Comparison of ENCODE assay signal across 14 cellular contexts in the genomic region with DNA sequence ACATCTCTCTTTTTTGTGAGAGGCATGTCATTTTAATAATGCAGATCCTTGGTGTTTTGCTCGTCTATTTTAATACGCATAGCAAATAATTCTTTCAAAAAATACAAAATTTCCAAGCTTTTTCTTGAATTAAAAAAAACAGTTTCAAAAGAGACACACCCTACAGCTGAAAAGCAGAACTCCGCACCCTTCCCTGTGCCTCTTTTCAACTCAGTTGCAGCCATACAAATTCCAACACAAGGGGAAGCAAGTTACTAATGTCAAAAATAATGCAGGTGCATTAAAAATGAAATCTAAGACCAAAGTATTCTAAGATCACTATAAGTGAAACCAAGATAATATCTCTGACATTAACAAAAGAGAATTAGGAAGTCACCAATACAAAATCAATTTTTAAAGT.
DNase-seq lines count a peak whose midpoint lies in the region; ATAC-seq and TF ChIP-seq lines count a peak whose summit lies in the region.
"Had no signal": no experiment of that assay in that cellular context is flagged by ENCODE, and none has a peak within 500 bp of the region (broad histone marks: within the 10 kb centered on the region; RNA-seq: fewer than 3 reads in every experiment).

No MANE protein-coding gene starts in this region.

- intact Hi-C loops in A673 (cut with micrococcal nuclease; ENCODE audit: unreplicated experiment) = no loop called here
- intact Hi-C loops in naive thymus-derived CD4-positive, alpha-beta T cell (cut with micrococcal nuclease) = loop anchor here in 1 of 2 donors (5.0 to 10.0 kb wide), 2 partner anchors 323 to 761 kb away; a partner anchor contains a TSS

- no peak for ATAC-seq in naive thymus-derived CD4-positive, alpha-beta T cell
- ATAC-seq in HG03571 (IDR thresholded peaks at IDR 0.05; ENCODE audit: unreplicated experiment) = no peak

- BruUV-seq in A673 (replicated peaks; lab: Mats Ljungman, UMichigan) = no TSS peak

- H3K9me3 Mint-ChIP-seq in CD8-positive, alpha-beta memory T cell = peaks cover 0 to 5% (median 0%) of the 10 kb centered on the region in 5 donors
- peaks cover 0 to 4% (median 0%) of the 10 kb centered on the region in 11 donors for H3K9me3 Mint-ChIP-seq in naive thymus-derived CD4-positive, alpha-beta T cell

- H3K9me3 ChIP-seq in A673 (ENCODE audit: low read depth, low read length, poor library complexity, severe bottlenecking) = no peaks in the 10 kb centered on the region
- no peaks in the 10 kb centered on the region for H3K9me3 ChIP-seq in CD8-positive, alpha-beta memory T cell (ENCODE audit: low read length)
- no peaks in the 10 kb centered on the region for H3K9me3 ChIP-seq in effector memory CD4-positive, alpha-beta T cell (ENCODE audit: control insufficient read depth, low read length)
- no peaks in the 10 kb centered on the region for H3K9me3 ChIP-seq in naive thymus-derived CD4-positive, alpha-beta T cell (ENCODE audit: control insufficient read depth in 2 of 3, low read length in 3 of 3)
- H3K9me3 ChIP-seq: body of pancreas had no signal

- H3K4me3 ChIP-seq in A673 (ENCODE audit: low read depth, low read length, poor library complexity, severe bottlenecking) (no peak overlapping the region), foreskin fibroblast (ENCODE audit: low read depth in 1 of 2, low read length in 2 of 2) (no peak overlapping the region)
- no peak overlapping the region for H3K4me3 ChIP-seq in CD8-positive, alpha-beta memory T cell (ENCODE audit: low read length)
- H3K4me3 ChIP-seq in effector memory CD4-positive, alpha-beta T cell (ENCODE audit: insufficient read depth, low read depth, low read length, poor library complexity, severe bottlenecking) = peak overlapping the region; percentile 35
- H3K4me3 ChIP-seq in naive thymus-derived CD4-positive, alpha-beta T cell (ENCODE audit: low read length) = peak overlapping the region; percentile 37
- H3K4me3 ChIP-seq: body of pancreas, GM23248, lung had no signal

- peaks cover 30 to 48% (median 41%) of the 10 kb centered on the region in 3 donors for H3K4me1 Mint-ChIP-seq in CD8-positive, alpha-beta memory T cell
- H3K4me1 Mint-ChIP-seq in naive thymus-derived CD4-positive, alpha-beta T cell = peaks cover 6 to 62% (median 44%) of the 10 kb centered on the region in 7 donors

- no peaks in the 10 kb centered on the region for H3K27me3 Mint-ChIP-seq in CD8-positive, alpha-beta memory T cell
- H3K27me3 Mint-ChIP-seq in naive thymus-derived CD4-positive, alpha-beta T cell = no peaks in the 10 kb centered on the region

- TF ChIP-seq CTCF in A673 (conservative IDR thresholded peaks at IDR 0.05; ENCODE audit: low read depth, low read length) = no peak
- TF ChIP-seq CTCF in foreskin fibroblast (IDR thresholded peaks at IDR 0.05; ENCODE audit: low read depth, low read length) = no peak

- H3K4me3 Mint-ChIP-seq in CD8-positive, alpha-beta memory T cell = peak overlapping the region in 6 of 7 donors; percentile 66 to 85 (median 74)
- H3K4me3 Mint-ChIP-seq in naive thymus-derived CD4-positive, alpha-beta T cell = peak overlapping the region in 9 of 10 donors; percentile 67 to 88 (median 82)

- H3K36me3 ChIP-seq in A673 (ENCODE audit: insufficient read depth, low read length, poor library complexity, severe bottlenecking) = no peaks in the 10 kb centered on the region
- no peaks in the 10 kb centered on the region for H3K36me3 ChIP-seq in CD8-positive, alpha-beta memory T cell (ENCODE audit: insufficient read depth, low read length)
- no peaks in the 10 kb centered on the region for H3K36me3 ChIP-seq in effector memory CD4-positive, alpha-beta T cell (ENCODE audit: control insufficient read depth, insufficient read depth, low read length)
- H3K36me3 ChIP-seq in naive thymus-derived CD4-positive, alpha-beta T cell (ENCODE audit: control insufficient read depth in 2 of 3, insufficient read depth in 3 of 3, low read length in 3 of 3) = no peaks in the 10 kb centered on the region

- no peaks in the 10 kb centered on the region for H3K27me3 ChIP-seq in A673 (replicated peaks; ENCODE audit: insufficient read depth, low read depth, low read length, poor library complexity)
- H3K27me3 ChIP-seq in CD8-positive, alpha-beta memory T cell (ENCODE audit: insufficient read depth, low read length, poor library complexity, severe bottlenecking) = no peaks in the 10 kb centered on the region
- no peaks in the 10 kb centered on the region for H3K27me3 ChIP-seq in effector memory CD4-positive, alpha-beta T cell (replicated peaks; ENCODE audit: control insufficient read depth, insufficient read depth, low read length, poor library complexity, severe bottlenecking)
- no peaks in the 10 kb centered on the region for H3K27me3 ChIP-seq in naive thymus-derived CD4-positive, alpha-beta T cell (ENCODE audit: control insufficient read depth in 2 of 2, insufficient read depth in 2 of 2, low read length in 2 of 2)
- H3K27me3 ChIP-seq: body of pancreas had no signal

- CTCF ChIA-PET in A673 (lab: Charles Lee) = no interaction called here
- CTCF ChIA-PET in CD8-positive, alpha-beta memory T cell (lab: Charles Lee) = interaction anchor here (1.0 to 1.3 kb wide), 2 partner anchors 66 to 320 kb away, joined by 4 to 10 read pairs; a partner anchor contains a TSS
- CTCF ChIA-PET in naive thymus-derived CD4-positive, alpha-beta T cell (lab: Charles Lee) = interaction anchor here (0.7 to 1.0 kb wide), 2 partner anchors 67 to 80 kb away, joined by 4 read pairs; no protein-coding TSS in a partner anchor

- H3K4me1 ChIP-seq in A673 (ENCODE audit: insufficient read depth, low read length, poor library complexity, severe bottlenecking) = peaks cover 7% of the 10 kb centered on the region
- peaks cover 24% of the 10 kb centered on the region for H3K4me1 ChIP-seq in CD8-positive, alpha-beta memory T cell (ENCODE audit: insufficient read depth, low read length)
- H3K4me1 ChIP-seq in effector memory CD4-positive, alpha-beta T cell (ENCODE audit: control insufficient read depth, insufficient read depth, low read length, poor library complexity, severe bottlenecking) = no peaks in the 10 kb centered on the region
- peaks cover 0 to 8% of the 10 kb centered on the region in 2 donors for H3K4me1 ChIP-seq in naive thymus-derived CD4-positive, alpha-beta T cell (ENCODE audit: control insufficient read depth in 2 of 2, insufficient read depth in 2 of 2, low read length in 2 of 2)

- peak overlapping the region; percentile 36 for H3K27ac ChIP-seq in A673 (ENCODE audit: low read depth, low read length, poor library complexity, severe bottlenecking)
- no peak overlapping the region for H3K27ac ChIP-seq in CD8-positive, alpha-beta memory T cell (ENCODE audit: low read depth, low read length)
- H3K27ac ChIP-seq in effector memory CD4-positive, alpha-beta T cell (ENCODE audit: insufficient read depth, low read length, poor library complexity, severe bottlenecking) = peak overlapping the region; percentile 44
- H3K27ac ChIP-seq in naive thymus-derived CD4-positive, alpha-beta T cell (ENCODE audit: low read depth, low read length) = peak overlapping the region; percentile 59
- H3K27ac ChIP-seq: C4-2B, GM23248 had no signal

- DNase-seq in A673 (ENCODE audit: low spot score) (no peak), NCI-H526 treated with DMSO at 0.1 percent for 48 hours (lab: John Stamatoyannopoulos, UW) (no peak), foreskin fibroblast (no peak), SKM-1 (lab: John Stamatoyannopoulos, UW; ENCODE audit: unreplicated experiment) (no peak)
- no peak for DNase-seq in CD8-positive, alpha-beta memory T cell
- DNase-seq in effector memory CD4-positive, alpha-beta T cell = no peak
- DNase-seq in naive thymus-derived CD4-positive, alpha-beta T cell = peak in 1 of 9 donors; percentile 6
- DNase-seq: GM23248; NCI-H187; stimulated activated CD4-positive, alpha-beta T cell treated with anti-CD3 and anti-CD28 coated beads, Interleukin-1b, Interleukin-23, amount 100 ng/mL, for 48 hours had no signal

- POLR2A ChIA-PET in A673 (lab: Charles Lee; ENCODE audit: low non-redundant PET) = no interaction called here
- POLR2A ChIA-PET in CD8-positive, alpha-beta memory T cell (lab: Charles Lee) = interaction anchor here (0.6 to 2.8 kb wide), 3 partner anchors 17 to 68 kb away, joined by 3 to 48 read pairs (median 3); a partner anchor contains a TSS
- POLR2A ChIA-PET in naive thymus-derived CD4-positive, alpha-beta T cell (lab: Charles Lee) = interaction anchor here (0.6 to 2.7 kb wide), 8 partner anchors 8 to 704 kb away, joined by 3 to 63 read pairs (median 4); a partner anchor contains a TSS

- H3K27ac Mint-ChIP-seq in CD8-positive, alpha-beta memory T cell = peak overlapping the region in 7 of 8 donors; percentile 49 to 96 (median 81)
- H3K27ac Mint-ChIP-seq in naive thymus-derived CD4-positive, alpha-beta T cell = peak overlapping the region in 8 of 9 donors; percentile 88 to 99 (median 92)

- H3K36me3 Mint-ChIP-seq in CD8-positive, alpha-beta memory T cell = peaks cover 0 to 9% (median 0%) of the 10 kb centered on the region in 3 donors
- H3K36me3 Mint-ChIP-seq in naive thymus-derived CD4-positive, alpha-beta T cell = peaks cover 0 to 13% (median 4%) of the 10 kb centered on the region in 5 donors

Comparison
In these comparisons a context has a peak if more than half of its experiments do, and no peak if none do; other contexts are left out.
1. H3K4me3 ChIP-seq: peak in effector memory CD4-positive, alpha-beta T cell (single experiment) and naive thymus-derived CD4-positive, alpha-beta T cell (single experiment); none in A673 (single experiment), CD8-positive, alpha-beta memory T cell (single experiment) and foreskin fibroblast (0 of 2).